13 cellular contexts compared by ENCODE assay signal in genomic region chr16:27460213-27460612, GRCh38. TPM values are rescaled to one million over a fixed set of nuclear protein-coding genes. Genes with fewer than 3 reads are reported as not detected.
"Had no signal": no experiment of that assay in that cellular context is flagged by ENCODE, and none has a peak within 500 bp of the region (broad histone marks: within the 10 kb centered on the region; RNA-seq: fewer than 3 reads in every experiment).

No MANE protein-coding gene starts in this region.

- H3K9me3 Mint-ChIP-seq: activated CD4-positive, alpha-beta memory T cell treated with anti-CD3 and anti-CD28 coated beads for 36 hours; stimulated activated naive CD8-positive, alpha-beta T cell treated with anti-CD3 and anti-CD28 coated beads, Interleukin-15, amount 100 ng/mL, for 72 hours had no signal

- H3K4me3 ChIP-seq: cardiac muscle cell, prostate gland, thoracic aorta had no signal

- H3K27ac Mint-ChIP-seq: activated CD4-positive, alpha-beta memory T cell treated with anti-CD3 and anti-CD28 coated beads for 36 hours had no signal

- ATAC-seq: stimulated activated naive CD8-positive, alpha-beta T cell treated with anti-CD3 and anti-CD28 coated beads, Interleukin-15, amount 100 ng/mL, for 72 hours had no signal

- H3K4me3 Mint-ChIP-seq: activated CD4-positive, alpha-beta memory T cell treated with anti-CD3 and anti-CD28 coated beads for 36 hours; stimulated activated naive CD8-positive, alpha-beta T cell treated with anti-CD3 and anti-CD28 coated beads, Interleukin-15, amount 100 ng/mL, for 72 hours had no signal

- H3K9me3 ChIP-seq: prostate gland, thoracic aorta had no signal

- H3K27me3 Mint-ChIP-seq: activated CD4-positive, alpha-beta memory T cell treated with anti-CD3 and anti-CD28 coated beads for 36 hours; stimulated activated naive CD8-positive, alpha-beta T cell treated with anti-CD3 and anti-CD28 coated beads, Interleukin-15, amount 100 ng/mL, for 72 hours had no signal

- H3K27me3 ChIP-seq: cardiac muscle cell had no signal

- H3K4me1 ChIP-seq: prostate gland had no signal

- DNase-seq: activated CD4-positive, alpha-beta memory T cell treated with anti-CD3 and anti-CD28 coated beads for 36 hours; activated gamma-delta T cell treated with Interleukin-2 at 50 U/mL for 16 hours; activated T-cell treated with anti-CD3 and anti-CD28 coated beads, Interleukin-2, amount 50 U/mL, for 48 hours; kidney glomerular epithelial cell; midbrain; stimulated activated CD4-positive, alpha-beta T cell treated with anti-CD3 and anti-CD28 coated beads, Interleukin-4, amount 100 ng/mL, for 1 hour; stimulated activated naive CD8-positive, alpha-beta T cell treated with anti-CD3 and anti-CD28 coated beads, Interleukin-15, amount 100 ng/mL, for 72 hours; SW 1271; T1000 had no signal

- H3K27ac ChIP-seq: cardiac muscle cell, VCaP had no signal

RNA-seq across cellular contexts. Expression of gene IL21R, which starts 58.2 kb away (rescaled TPM):
- total RNA-seq: cardiac muscle cell had no signal
- polyA plus RNA-seq: cardiac muscle cell had no signal
